1 cellular context compared by ENCODE assay signal in genomic region chr13:80437212-80437611, GRCh38.
TF ChIP-seq lines count a peak whose summit lies in the region.

No MANE protein-coding gene starts in this region.

TF ChIP-seq in SK-N-SH, 30 proteins besides CTCF, POLR2A, EP300 and RAD21 (continued from another document):
- TF ChIP-seq ZBTB33 (IDR thresholded peaks at IDR 0.05; ENCODE audit: borderline replicate concordance, low read depth) (no peak), SIN3A (IDR thresholded peaks at IDR 0.05; ENCODE audit: borderline replicate concordance, low read depth, low read length) (no peak), POLR2AphosphoS5 (IDR thresholded peaks at IDR 0.05; ENCODE audit: low read depth, low read length) (no peak), TCF12 (IDR thresholded peaks at IDR 0.05) (no peak), EZH2phosphoT487 (IDR thresholded peaks at IDR 0.05; ENCODE audit: borderline replicate concordance, low read depth) (no peak)
